ENCODE assay signal across 8 cellular contexts in genomic region chr15:60408438-60409105, GRCh38. TPM values are rescaled to one million over a fixed set of nuclear protein-coding genes. Genes with fewer than 3 reads are reported as not detected.
DNase-seq lines count a peak whose midpoint lies in the region; ATAC-seq and TF ChIP-seq lines count a peak whose summit lies in the region.

No MANE protein-coding gene starts in this region.

- H3K9me3 Mint-ChIP-seq in activated naive CD8-positive, alpha-beta T cell treated with anti-CD3 and anti-CD28 coated beads, Interleukin-2, amount 10 ng/mL, durations not matched to agents 7 days and 5 days: peaks cover 2% of the 10 kb centered on the region
- H3K9me3 Mint-ChIP-seq in activated naive CD8-positive, alpha-beta T cell treated with anti-CD3 and anti-CD28 coated beads, Interleukin-2, amount 50 U/mL, for 24 hours: no peaks in the 10 kb centered on the region
- peaks cover 0 to 3% of the 10 kb centered on the region in 2 donors for H3K9me3 Mint-ChIP-seq in effector memory CD8-positive, alpha-beta T cell
- no peaks in the 10 kb centered on the region for H3K9me3 Mint-ChIP-seq in stimulated activated naive B cell treated with anti-CD40 and anti-IgM and Interleukin-4, amounts not matched to agents 10 μg/mL and 1 μg/mL and 100 μg/mL, for 72 hours

- H3K27me3 ChIP-seq in ovary: no peaks in the 10 kb centered on the region

- H3K9me3 ChIP-seq in ovary: no peaks in the 10 kb centered on the region

- no peak for TF ChIP-seq CTCF in ovary (IDR thresholded peaks at IDR 0.05)

- H3K36me3 Mint-ChIP-seq in activated naive CD8-positive, alpha-beta T cell treated with anti-CD3 and anti-CD28 coated beads, Interleukin-2, amount 10 ng/mL, durations not matched to agents 7 days and 5 days: peaks cover 7% of the 10 kb centered on the region
- no peaks in the 10 kb centered on the region for H3K36me3 Mint-ChIP-seq in activated naive CD8-positive, alpha-beta T cell treated with anti-CD3 and anti-CD28 coated beads, Interleukin-2, amount 50 U/mL, for 24 hours (ENCODE audit: low read depth)
- H3K36me3 Mint-ChIP-seq in effector memory CD8-positive, alpha-beta T cell (ENCODE audit: insufficient read depth): no peaks in the 10 kb centered on the region
- no peaks in the 10 kb centered on the region for H3K36me3 Mint-ChIP-seq in stimulated activated naive B cell treated with anti-CD40 and anti-IgM and Interleukin-4, amounts not matched to agents 10 μg/mL and 1 μg/mL and 100 μg/mL, for 72 hours

- peaks cover 12% of the 10 kb centered on the region for H3K4me1 Mint-ChIP-seq in activated naive CD8-positive, alpha-beta T cell treated with anti-CD3 and anti-CD28 coated beads, Interleukin-2, amount 10 ng/mL, durations not matched to agents 7 days and 5 days
- peaks cover 18% of the 10 kb centered on the region for H3K4me1 Mint-ChIP-seq in activated naive CD8-positive, alpha-beta T cell treated with anti-CD3 and anti-CD28 coated beads, Interleukin-2, amount 50 U/mL, for 24 hours
- H3K4me1 Mint-ChIP-seq in effector memory CD8-positive, alpha-beta T cell (ENCODE audit: low read depth in 2 of 2): peaks cover 11 to 18% of the 10 kb centered on the region in 2 donors
- H3K4me1 Mint-ChIP-seq in stimulated activated naive B cell treated with anti-CD40 and anti-IgM and Interleukin-4, amounts not matched to agents 10 μg/mL and 1 μg/mL and 100 μg/mL, for 72 hours: peaks cover 9 to 15% of the 10 kb centered on the region in 2 donors

- intact Hi-C loops in ovary (cut with DNase I): no loop called here

- H3K27ac ChIP-seq in ovary: no peak overlapping the region

- no peak overlapping the region for H3K4me3 ChIP-seq in ovary

- no peak for TF ChIP-seq POLR2A in ovary (IDR thresholded peaks at IDR 0.05)

- H3K27me3 Mint-ChIP-seq in activated naive CD8-positive, alpha-beta T cell treated with anti-CD3 and anti-CD28 coated beads, Interleukin-2, amount 10 ng/mL, durations not matched to agents 7 days and 5 days: no peaks in the 10 kb centered on the region
- H3K27me3 Mint-ChIP-seq in activated naive CD8-positive, alpha-beta T cell treated with anti-CD3 and anti-CD28 coated beads, Interleukin-2, amount 50 U/mL, for 24 hours: no peaks in the 10 kb centered on the region
- H3K27me3 Mint-ChIP-seq in effector memory CD8-positive, alpha-beta T cell: no peaks in the 10 kb centered on the region
- no peaks in the 10 kb centered on the region for H3K27me3 Mint-ChIP-seq in stimulated activated naive B cell treated with anti-CD40 and anti-IgM and Interleukin-4, amounts not matched to agents 10 μg/mL and 1 μg/mL and 100 μg/mL, for 72 hours

- DNase-seq in activated naive CD8-positive, alpha-beta T cell treated with anti-CD3 and anti-CD28 coated beads, Interleukin-2, amount 10 ng/mL, durations not matched to agents 7 days and 5 days: no peak
- no peak for DNase-seq in activated naive CD8-positive, alpha-beta T cell treated with anti-CD3 and anti-CD28 coated beads, Interleukin-2, amount 50 U/mL, for 24 hours
- DNase-seq in NOMO-1 treated with dmso at 0.1 percent for 144 hours (lab: John Stamatoyannopoulos, UW; ENCODE audit: unreplicated experiment) (peak; percentile 66), ovary (no peak)
- no peak for DNase-seq in effector memory CD8-positive, alpha-beta T cell
- no peak for DNase-seq in stimulated activated naive B cell treated with anti-CD40 and anti-IgM and Interleukin-4, amounts not matched to agents 10 μg/mL and 1 μg/mL and 100 μg/mL, for 72 hours
- DNase-seq in stimulated activated CD4-positive, alpha-beta T cell treated with anti-CD3 and anti-CD28 coated beads, Interleukin-2, amount 100 ng/mL, for 48 hours: no peak

- H3K36me3 ChIP-seq in ovary: no peaks in the 10 kb centered on the region

- peaks cover 3% of the 10 kb centered on the region for H3K4me1 ChIP-seq in ovary (ENCODE audit: insufficient read depth)

- no peak for TF ChIP-seq EP300 in ovary (IDR thresholded peaks at IDR 0.05)

- POLR2A ChIA-PET in activated naive CD8-positive, alpha-beta T cell treated with anti-CD3 and anti-CD28 coated beads, Interleukin-2, amount 10 ng/mL, durations not matched to agents 7 days and 5 days (lab: Charles Lee): interaction anchor here (5.8 kb wide), 1 partner anchor 10 kb away, joined by 46 read pairs; the partner anchor contains the start of gene ANXA2

- H3K4me3 Mint-ChIP-seq in activated naive CD8-positive, alpha-beta T cell treated with anti-CD3 and anti-CD28 coated beads, Interleukin-2, amount 10 ng/mL, durations not matched to agents 7 days and 5 days: peak overlapping the region; percentile 43
- H3K4me3 Mint-ChIP-seq in activated naive CD8-positive, alpha-beta T cell treated with anti-CD3 and anti-CD28 coated beads, Interleukin-2, amount 50 U/mL, for 24 hours: no peak overlapping the region
- H3K4me3 Mint-ChIP-seq in effector memory CD8-positive, alpha-beta T cell: peak overlapping the region; percentile 58 to 66
- no peak overlapping the region for H3K4me3 Mint-ChIP-seq in stimulated activated naive B cell treated with anti-CD40 and anti-IgM and Interleukin-4, amounts not matched to agents 10 μg/mL and 1 μg/mL and 100 μg/mL, for 72 hours

- peak overlapping the region; percentile 80 for H3K27ac Mint-ChIP-seq in activated naive CD8-positive, alpha-beta T cell treated with anti-CD3 and anti-CD28 coated beads, Interleukin-2, amount 10 ng/mL, durations not matched to agents 7 days and 5 days
- H3K27ac Mint-ChIP-seq in activated naive CD8-positive, alpha-beta T cell treated with anti-CD3 and anti-CD28 coated beads, Interleukin-2, amount 50 U/mL, for 24 hours: no peak overlapping the region
- H3K27ac Mint-ChIP-seq in effector memory CD8-positive, alpha-beta T cell: peak overlapping the region; percentile 70 to 83
- H3K27ac Mint-ChIP-seq in stimulated activated naive B cell treated with anti-CD40 and anti-IgM and Interleukin-4, amounts not matched to agents 10 μg/mL and 1 μg/mL and 100 μg/mL, for 72 hours: no peak overlapping the region

- ATAC-seq in activated naive CD8-positive, alpha-beta T cell treated with anti-CD3 and anti-CD28 coated beads, Interleukin-2, amount 10 ng/mL, durations not matched to agents 7 days and 5 days (ENCODE audit: low read depth): peak; percentile 90
- no peak for ATAC-seq in activated naive CD8-positive, alpha-beta T cell treated with anti-CD3 and anti-CD28 coated beads, Interleukin-2, amount 50 U/mL, for 24 hours
- ATAC-seq in effector memory CD8-positive, alpha-beta T cell (replicated peaks): peak; percentile 96
- ATAC-seq in stimulated activated naive B cell treated with anti-CD40 and anti-IgM and Interleukin-4, amounts not matched to agents 10 μg/mL and 1 μg/mL and 100 μg/mL, for 72 hours (replicated peaks): peak; percentile 75 to 80
- no peak for ATAC-seq in HG03520 (IDR thresholded peaks at IDR 0.05; ENCODE audit: unreplicated experiment)

RNA-seq across cellular contexts. Expression of gene ANXA2, which starts 10.8 kb away (rescaled TPM):
- total RNA-seq in activated naive CD8-positive, alpha-beta T cell treated with anti-CD3 and anti-CD28 coated beads, Interleukin-2, amount 10 ng/mL, durations not matched to agents 7 days and 5 days: 100 to 1,000 TPM; 230 to 242 TPM
- 100 to 1,000 TPM; 118 to 436 (median 237) TPM for total RNA-seq in ovary
- polyA plus RNA-seq in ovary: 100 to 1,000 TPM; 219 to 910 TPM

Comparison
In these comparisons a context has a peak if more than half of its experiments do, and no peak if none do; other contexts are left out.
1. ATAC-seq: peak in activated naive CD8-positive, alpha-beta T cell treated with anti-CD3 and anti-CD28 coated beads, Interleukin-2, amount 10 ng/mL, durations not matched to agents 7 days and 5 days (single experiment), effector memory CD8-positive, alpha-beta T cell (single experiment) and stimulated activated naive B cell treated with anti-CD40 and anti-IgM and Interleukin-4, amounts not matched to agents 10 μg/mL and 1 μg/mL and 100 μg/mL, for 72 hours (2 of 2); none in activated naive CD8-positive, alpha-beta T cell treated with anti-CD3 and anti-CD28 coated beads, Interleukin-2, amount 50 U/mL, for 24 hours (single experiment) and HG03520 (single experiment).
2. H3K27ac Mint-ChIP-seq: peak in activated naive CD8-positive, alpha-beta T cell treated with anti-CD3 and anti-CD28 coated beads, Interleukin-2, amount 10 ng/mL, durations not matched to agents 7 days and 5 days (single experiment) and effector memory CD8-positive, alpha-beta T cell (2 of 2); none in activated naive CD8-positive, alpha-beta T cell treated with anti-CD3 and anti-CD28 coated beads, Interleukin-2, amount 50 U/mL, for 24 hours (single experiment) and stimulated activated naive B cell treated with anti-CD40 and anti-IgM and Interleukin-4, amounts not matched to agents 10 μg/mL and 1 μg/mL and 100 μg/mL, for 72 hours (single experiment).
3. H3K4me3 Mint-ChIP-seq: peak in activated naive CD8-positive, alpha-beta T cell treated with anti-CD3 and anti-CD28 coated beads, Interleukin-2, amount 10 ng/mL, durations not matched to agents 7 days and 5 days (single experiment) and effector memory CD8-positive, alpha-beta T cell (2 of 2); none in activated naive CD8-positive, alpha-beta T cell treated with anti-CD3 and anti-CD28 coated beads, Interleukin-2, amount 50 U/mL, for 24 hours (single experiment) and stimulated activated naive B cell treated with anti-CD40 and anti-IgM and Interleukin-4, amounts not matched to agents 10 μg/mL and 1 μg/mL and 100 μg/mL, for 72 hours (0 of 2).